In the genomic region with DNA sequence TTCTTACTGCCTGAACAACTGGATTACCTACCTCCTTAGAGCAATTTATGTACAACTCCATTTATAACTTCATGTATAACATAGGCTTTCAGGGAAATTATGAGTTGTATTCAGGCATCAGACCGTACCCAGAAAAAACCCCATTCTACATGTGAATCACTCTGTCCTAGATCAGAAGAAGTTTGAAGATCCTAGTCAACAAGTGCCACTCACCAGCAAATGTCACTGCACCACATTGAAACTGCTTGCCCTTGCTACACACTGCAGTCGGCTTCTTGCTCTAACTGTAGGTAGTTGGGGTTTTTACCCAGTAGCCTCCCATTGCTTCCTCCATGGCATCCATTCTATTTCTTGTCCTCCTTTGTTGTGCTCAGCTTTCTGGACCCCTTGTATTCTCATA, we compare ENCODE assay signal across 13 cellular contexts.
DNase-seq lines count a peak whose midpoint lies in the region; ATAC-seq lines count a peak whose summit lies in the region.
"Had no signal": no experiment of that assay in that cellular context is flagged by ENCODE, and none has a peak within 500 bp of the region (broad histone marks: within the 10 kb centered on the region; RNA-seq: fewer than 3 reads in every experiment).

No MANE protein-coding gene starts in this region.

- no peaks in the 10 kb centered on the region for H3K36me3 Mint-ChIP-seq in activated T-cell treated with anti-CD3 and anti-CD28 coated beads, Interleukin-2, amount 50 U/mL, for 4 hours (ENCODE audit: insufficient read depth)
- H3K36me3 Mint-ChIP-seq in activated naive CD8-positive, alpha-beta T cell treated with anti-CD3 and anti-CD28 coated beads, Interleukin-2, amount 50 U/mL, for 24 hours (ENCODE audit: low read depth) = no peaks in the 10 kb centered on the region
- no peaks in the 10 kb centered on the region for H3K36me3 Mint-ChIP-seq in activated naive CD8-positive, alpha-beta T cell treated with anti-CD3 and anti-CD28 coated beads for 36 hours
- H3K36me3 Mint-ChIP-seq in stimulated activated effector memory CD8-positive, alpha-beta T cell treated with anti-CD3 and anti-CD28 coated beads, Interleukin-12 subunit alpha, Interleukin-12 subunit beta, amount 100 ng/mL, for 72 hours = no peaks in the 10 kb centered on the region
- H3K36me3 Mint-ChIP-seq: CD4-positive, alpha-beta memory T cell had no signal

- peak; percentile 27 to 56 for ATAC-seq in activated T-cell treated with anti-CD3 and anti-CD28 coated beads, Interleukin-2, amount 50 U/mL, for 4 hours
- peak; percentile 95 for ATAC-seq in activated naive CD8-positive, alpha-beta T cell treated with anti-CD3 and anti-CD28 coated beads, Interleukin-2, amount 50 U/mL, for 24 hours
- peak; percentile 85 for ATAC-seq in stimulated activated effector memory CD8-positive, alpha-beta T cell treated with anti-CD3 and anti-CD28 coated beads, Interleukin-12 subunit alpha, Interleukin-12 subunit beta, amount 100 ng/mL, for 72 hours
- ATAC-seq: A549, GM12878 had no signal

- no peak for DNase-seq in activated T-cell treated with anti-CD3 and anti-CD28 coated beads, Interleukin-2, amount 50 U/mL, for 4 hours
- DNase-seq in activated T-cell treated with anti-CD3 and anti-CD28 coated beads, Interleukin-2, amount 50 U/mL, for 48 hours = no peak
- peak; percentile 7 for DNase-seq in activated naive CD8-positive, alpha-beta T cell treated with anti-CD3 and anti-CD28 coated beads, Interleukin-2, amount 50 U/mL, for 24 hours
- no peak for DNase-seq in activated naive CD8-positive, alpha-beta T cell treated with anti-CD3 and anti-CD28 coated beads for 36 hours
- no peak for DNase-seq in stimulated activated effector memory CD8-positive, alpha-beta T cell treated with anti-CD3 and anti-CD28 coated beads, Interleukin-12 subunit alpha, Interleukin-12 subunit beta, amount 100 ng/mL, for 72 hours (ENCODE audit: low spot score in 2 of 2)
- no peak for DNase-seq in NCI-H2196 treated with DMSO at 0.1 percent for 48 hours (lab: John Stamatoyannopoulos, UW; ENCODE audit: unreplicated experiment)
- DNase-seq: BE2C; CD4-positive, alpha-beta memory T cell; DMS79; HCEC 1CT had no signal

- H3K27me3 Mint-ChIP-seq in activated T-cell treated with anti-CD3 and anti-CD28 coated beads, Interleukin-2, amount 50 U/mL, for 4 hours (ENCODE audit: low read depth) = peaks cover 16% of the 10 kb centered on the region
- H3K27me3 Mint-ChIP-seq in activated naive CD8-positive, alpha-beta T cell treated with anti-CD3 and anti-CD28 coated beads, Interleukin-2, amount 50 U/mL, for 24 hours = peaks cover 20% of the 10 kb centered on the region
- H3K27me3 Mint-ChIP-seq in activated naive CD8-positive, alpha-beta T cell treated with anti-CD3 and anti-CD28 coated beads for 36 hours = peaks cover 18% of the 10 kb centered on the region

- no peak overlapping the region for H3K4me3 Mint-ChIP-seq in activated T-cell treated with anti-CD3 and anti-CD28 coated beads, Interleukin-2, amount 50 U/mL, for 4 hours
- no peak overlapping the region for H3K4me3 Mint-ChIP-seq in activated naive CD8-positive, alpha-beta T cell treated with anti-CD3 and anti-CD28 coated beads, Interleukin-2, amount 50 U/mL, for 24 hours
- no peak overlapping the region for H3K4me3 Mint-ChIP-seq in activated naive CD8-positive, alpha-beta T cell treated with anti-CD3 and anti-CD28 coated beads for 36 hours
- no peak overlapping the region for H3K4me3 Mint-ChIP-seq in stimulated activated effector memory CD8-positive, alpha-beta T cell treated with anti-CD3 and anti-CD28 coated beads, Interleukin-12 subunit alpha, Interleukin-12 subunit beta, amount 100 ng/mL, for 72 hours
- H3K4me3 Mint-ChIP-seq: CD4-positive, alpha-beta memory T cell; HFFc6 had no signal

- H3K4me1 Mint-ChIP-seq in activated T-cell treated with anti-CD3 and anti-CD28 coated beads, Interleukin-2, amount 50 U/mL, for 4 hours (ENCODE audit: low read depth) = no peaks in the 10 kb centered on the region
- H3K4me1 Mint-ChIP-seq in activated naive CD8-positive, alpha-beta T cell treated with anti-CD3 and anti-CD28 coated beads, Interleukin-2, amount 50 U/mL, for 24 hours = peaks cover 8% of the 10 kb centered on the region
- H3K4me1 Mint-ChIP-seq in activated naive CD8-positive, alpha-beta T cell treated with anti-CD3 and anti-CD28 coated beads for 36 hours = no peaks in the 10 kb centered on the region
- no peaks in the 10 kb centered on the region for H3K4me1 Mint-ChIP-seq in stimulated activated effector memory CD8-positive, alpha-beta T cell treated with anti-CD3 and anti-CD28 coated beads, Interleukin-12 subunit alpha, Interleukin-12 subunit beta, amount 100 ng/mL, for 72 hours
- H3K4me1 Mint-ChIP-seq: CD4-positive, alpha-beta memory T cell had no signal

- no peaks in the 10 kb centered on the region for H3K9me3 Mint-ChIP-seq in activated T-cell treated with anti-CD3 and anti-CD28 coated beads, Interleukin-2, amount 50 U/mL, for 4 hours
- no peaks in the 10 kb centered on the region for H3K9me3 Mint-ChIP-seq in activated naive CD8-positive, alpha-beta T cell treated with anti-CD3 and anti-CD28 coated beads, Interleukin-2, amount 50 U/mL, for 24 hours
- no peaks in the 10 kb centered on the region for H3K9me3 Mint-ChIP-seq in activated naive CD8-positive, alpha-beta T cell treated with anti-CD3 and anti-CD28 coated beads for 36 hours
- H3K9me3 Mint-ChIP-seq in stimulated activated effector memory CD8-positive, alpha-beta T cell treated with anti-CD3 and anti-CD28 coated beads, Interleukin-12 subunit alpha, Interleukin-12 subunit beta, amount 100 ng/mL, for 72 hours = no peaks in the 10 kb centered on the region
- H3K9me3 Mint-ChIP-seq: HFFc6 had no signal

- no peak overlapping the region for H3K27ac Mint-ChIP-seq in activated naive CD8-positive, alpha-beta T cell treated with anti-CD3 and anti-CD28 coated beads, Interleukin-2, amount 50 U/mL, for 24 hours
- H3K27ac Mint-ChIP-seq in activated naive CD8-positive, alpha-beta T cell treated with anti-CD3 and anti-CD28 coated beads for 36 hours = no peak overlapping the region
- no peak overlapping the region for H3K27ac Mint-ChIP-seq in stimulated activated effector memory CD8-positive, alpha-beta T cell treated with anti-CD3 and anti-CD28 coated beads, Interleukin-12 subunit alpha, Interleukin-12 subunit beta, amount 100 ng/mL, for 72 hours
- H3K27ac Mint-ChIP-seq: CD4-positive, alpha-beta memory T cell; HFFc6 had no signal

Comparison
In these comparisons a context has a peak if more than half of its experiments do, and no peak if none do; other contexts are left out.
1. ATAC-seq: peak in every context shown above with its lines; median percentile 95 in activated naive CD8-positive, alpha-beta T cell treated with anti-CD3 and anti-CD28 coated beads, Interleukin-2, amount 50 U/mL, for 24 hours; 85 in stimulated activated effector memory CD8-positive, alpha-beta T cell treated with anti-CD3 and anti-CD28 coated beads, Interleukin-12 subunit alpha, Interleukin-12 subunit beta, amount 100 ng/mL, for 72 hours; 42 in activated T-cell treated with anti-CD3 and anti-CD28 coated beads, Interleukin-2, amount 50 U/mL, for 4 hours.